Comparison of ENCODE assay signal across 12 cellular contexts in the genomic region with DNA sequence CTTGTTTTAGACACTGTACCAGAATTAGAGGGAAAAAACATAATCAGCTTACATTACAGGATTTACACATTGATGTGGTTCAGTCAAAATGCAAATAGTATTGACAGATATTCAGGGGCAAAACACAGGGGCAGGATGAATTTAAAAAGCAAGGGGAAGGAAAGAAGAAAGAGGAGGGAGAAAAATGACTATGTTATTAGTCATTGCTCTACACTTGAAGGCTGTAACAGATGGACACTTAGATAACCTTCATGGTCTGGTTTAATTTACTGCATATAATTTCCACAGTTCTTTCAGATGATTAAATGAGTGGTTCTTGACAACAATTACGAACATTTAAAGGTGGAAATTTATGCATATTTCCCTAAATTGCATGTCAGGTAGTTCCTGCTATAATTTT. TPM values are rescaled to one million over a fixed set of nuclear protein-coding genes. Genes with fewer than 3 reads are reported as not detected.
DNase-seq lines count a peak whose midpoint lies in the region; ATAC-seq and TF ChIP-seq lines count a peak whose summit lies in the region.
"Had no signal": no experiment of that assay in that cellular context is flagged by ENCODE, and none has a peak within 500 bp of the region (broad histone marks: within the 10 kb centered on the region; RNA-seq: fewer than 3 reads in every experiment).

No MANE protein-coding gene starts in this region.

- H3K9me1 ChIP-seq in IMR-90 (ENCODE audit: insufficient read depth, low read length), result peaks cover 2% of the 10 kb centered on the region; the same call in 1 of the 2 replicates

- peaks cover 11% of the 10 kb centered on the region for H3K4me1 Mint-ChIP-seq in WTC11

- H2BK5ac ChIP-seq in IMR-90 (ENCODE audit: low read depth, low read length, poor library complexity, severe bottlenecking), result no peak overlapping the region

- DNase-seq in DMS 273 treated with DMSO at 0.1 percent for 48 hours (lab: John Stamatoyannopoulos, UW) (peak; percentile 31), IMR-90 (peak; percentile 31), WTC11 (ENCODE audit: low spot score) (no peak), kidney glomerular epithelial cell (lab: John Stamatoyannopoulos, UW) (peak; percentile 25), Karpas-422 (no peak)
- DNase-seq: lower lobe of right lung, NCI-H1930 had no signal

- no peak overlapping the region for H3K4me3 Mint-ChIP-seq in WTC11

- H3K9me3 Mint-ChIP-seq in WTC11, result no peaks in the 10 kb centered on the region

- dilution Hi-C loops in IMR-90 (cut with HindIII; ENCODE audit: low sequenced_read_pairs, unreplicated experiment), result no loop called here

- no peak overlapping the region for H3K9ac ChIP-seq in IMR-90 (ENCODE audit: low read depth, low read length)
- no peak overlapping the region for H3K9ac ChIP-seq in Karpas-422 (ENCODE audit: low read length)

- H3K27ac Mint-ChIP-seq in WTC11, result peak overlapping the region; percentile 63; the same call in 1 of the 2 replicates

- H3K9me3 ChIP-seq in IMR-90 (ENCODE audit: control insufficient read depth, insufficient read depth, low read length) (no peaks in the 10 kb centered on the region), Karpas-422 (ENCODE audit: low read length) (no peaks in the 10 kb centered on the region)
- H3K9me3 ChIP-seq: lower lobe of right lung, SJSA1, vagina had no signal

- no TSS peak for BruUV-seq in IMR-90 (replicated peaks; lab: Mats Ljungman, UMichigan)

- H3K9me2 ChIP-seq in Karpas-422 (replicated peaks; ENCODE audit: insufficient read depth, low read length), result no peaks in the 10 kb centered on the region

- no peak overlapping the region for H2BK20ac ChIP-seq in IMR-90 (ENCODE audit: low read depth, low read length)

- no peak overlapping the region for H4K8ac ChIP-seq in IMR-90 (ENCODE audit: low read depth in 2 of 2, low read length in 2 of 2)

- H3K4me1 ChIP-seq in IMR-90 (ENCODE audit: control insufficient read depth, insufficient read depth, low read length), result no peaks in the 10 kb centered on the region
- 0 out of 2 replicates have a peak, but pooled peaks cover 2% of the 10 kb centered on the region for H3K4me1 ChIP-seq in Karpas-422 (ENCODE audit: low read length)
- H3K4me1 ChIP-seq: lower lobe of right lung had no signal

- H2AK9ac ChIP-seq in IMR-90 (replicated peaks; ENCODE audit: low read depth, low read length, poor library complexity), result no peak overlapping the region

- CTCF ChIA-PET in IMR-90 (lab: Yijun Ruan, JAX) (no interaction called here), WTC11 (lab: Charles Lee) (no interaction called here)

- no CpG with 5 or more reads among the region's 1 CpG for WGBS in IMR-90 (ENCODE audit: extremely low coverage in 2 of 2, insufficient read length in 1 of 2), 2 experiments

- H2AK5ac ChIP-seq in IMR-90 (ENCODE audit: low read depth, low read length), result no peak overlapping the region

- H3K79me2 ChIP-seq in Karpas-422 (ENCODE audit: low read length), result peaks cover 64% of the 10 kb centered on the region

- no peak overlapping the region for H3K27ac ChIP-seq in IMR-90 (ENCODE audit: insufficient read depth, low read length)
- H3K27ac ChIP-seq in Karpas-422 (ENCODE audit: low read length), result no peak overlapping the region
- H3K27ac ChIP-seq: HL-60, lower lobe of right lung, SJSA1, vagina had no signal

- H3K4ac ChIP-seq in IMR-90 (ENCODE audit: low read depth, low read length), result no peak overlapping the region

- TF ChIP-seq POLR2A in IMR-90 (IDR thresholded peaks at IDR 0.05; ENCODE audit: low read depth, low read length), result no peak

- H3K4me3 ChIP-seq in IMR-90 (ENCODE audit: insufficient read depth, low read depth, low read length) (no peak overlapping the region), Karpas-422 (ENCODE audit: low read length) (no peak overlapping the region)
- H3K4me3 ChIP-seq: lower lobe of right lung, SJSA1, vagina had no signal

- H3K79me1 ChIP-seq in IMR-90 (ENCODE audit: low read depth in 1 of 2, low read length in 2 of 2), result peaks cover 13 to 31% of the 10 kb centered on the region in 2 experiments

- intact Hi-C loops in IMR-90 (cut with micrococcal nuclease), result no loop called here

- in situ Hi-C loops in IMR-90 (cut with MboI; ENCODE audit: low sequenced_read_pairs), result loop anchor here (25.0 kb wide), 1 partner anchor 912 kb away; no protein-coding TSS in a partner anchor

- no peaks in the 10 kb centered on the region for H3K36me3 ChIP-seq in IMR-90 (ENCODE audit: control insufficient read depth, insufficient read depth, low read length)
- H3K36me3 ChIP-seq in Karpas-422 (ENCODE audit: insufficient read depth, low read length), result no peaks in the 10 kb centered on the region
- H3K36me3 ChIP-seq: lower lobe of right lung, SJSA1, vagina had no signal

- POLR2A ChIA-PET in IMR-90 (lab: Charles Lee; ENCODE audit: unreplicated experiment), result no interaction called here
- POLR2A ChIA-PET in WTC11 (lab: Charles Lee), result no interaction called here

- H4K20me1 ChIP-seq in IMR-90 (ENCODE audit: insufficient read depth, low read length) (no peaks in the 10 kb centered on the region), Karpas-422 (ENCODE audit: insufficient read depth, low read depth, low read length) (peaks cover 33% of the 10 kb centered on the region)

- H2BK15ac ChIP-seq in IMR-90 (ENCODE audit: low read depth, low read length), result no peak overlapping the region

- H3K18ac ChIP-seq in IMR-90 (ENCODE audit: low read depth, low read length), result no peak overlapping the region

- TF ChIP-seq CTCF in IMR-90 (conservative IDR thresholded peaks at IDR 0.05; ENCODE audit: low read depth, low read length) (no peak), WTC11 (IDR thresholded peaks at IDR 0.05) (no peak)

- TF ChIP-seq RAD21 in IMR-90 (IDR thresholded peaks at IDR 0.05; ENCODE audit: low read length), result no peak

- H3K27me3 Mint-ChIP-seq in WTC11 (ENCODE audit: low read depth), result no peaks in the 10 kb centered on the region

- H3K4me2 ChIP-seq in IMR-90 (ENCODE audit: low read depth, low read length) (peak overlapping the region; percentile 55; the same call in 1 of the 2 replicates), Karpas-422 (ENCODE audit: low read depth, low read length, poor library complexity, severe bottlenecking) (no peak overlapping the region)

- H3K23ac ChIP-seq in IMR-90 (ENCODE audit: low read depth, low read length), result no peak overlapping the region

- no peaks in the 10 kb centered on the region for H3K36me3 Mint-ChIP-seq in WTC11

- H2AFZ ChIP-seq in IMR-90 (replicated peaks; ENCODE audit: low read length, poor library complexity), result no peak overlapping the region
- H2AFZ ChIP-seq in Karpas-422 (ENCODE audit: low read length), result no peak overlapping the region

- no peak overlapping the region for H4K5ac ChIP-seq in IMR-90 (ENCODE audit: low read depth, low read length)

- H4K91ac ChIP-seq in IMR-90 (ENCODE audit: insufficient read depth, low read depth, low read length), result no peak overlapping the region

- H3K14ac ChIP-seq in IMR-90 (replicated peaks; ENCODE audit: low read depth, low read length), result no peak overlapping the region

- H3K56ac ChIP-seq in IMR-90 (ENCODE audit: extremely low read depth, insufficient read depth, low read length), result no peak overlapping the region

- H3K27me3 ChIP-seq in IMR-90 (ENCODE audit: control insufficient read depth, insufficient read depth, low read length) (no peaks in the 10 kb centered on the region), Karpas-422 (ENCODE audit: low read length) (no peaks in the 10 kb centered on the region)
- H3K27me3 ChIP-seq: SJSA1, vagina had no signal

- H2BK120ac ChIP-seq in IMR-90 (ENCODE audit: low read depth, low read length), result no peak overlapping the region

- ATAC-seq in IMR-90 (ENCODE audit: low read depth) (peak; percentile 69), WTC11 (no peak), HG03135 (IDR thresholded peaks at IDR 0.05; ENCODE audit: unreplicated experiment) (no peak), HG03378 (IDR thresholded peaks at IDR 0.05; ENCODE audit: unreplicated experiment) (no peak)
- ATAC-seq: lower lobe of right lung had no signal

TF ChIP-seq in IMR-90, 13 proteins besides CTCF, POLR2A, EP300 and RAD21 (continues in another document):
- TF ChIP-seq FOS (IDR thresholded peaks at IDR 0.05; ENCODE audit: low read depth, low read length) (no peak), NFE2L2 (IDR thresholded peaks at IDR 0.05; ENCODE audit: low read depth, low read length) (no peak), MXI1 (IDR thresholded peaks at IDR 0.05; ENCODE audit: borderline replicate concordance, low read depth, low read length) (no peak), BHLHE40 (IDR thresholded peaks at IDR 0.05; ENCODE audit: low read depth, low read length) (no peak), MAFK (IDR thresholded peaks at IDR 0.05; ENCODE audit: low read depth, low read length) (no peak)
- TF ChIP-seq, protein P1, sequence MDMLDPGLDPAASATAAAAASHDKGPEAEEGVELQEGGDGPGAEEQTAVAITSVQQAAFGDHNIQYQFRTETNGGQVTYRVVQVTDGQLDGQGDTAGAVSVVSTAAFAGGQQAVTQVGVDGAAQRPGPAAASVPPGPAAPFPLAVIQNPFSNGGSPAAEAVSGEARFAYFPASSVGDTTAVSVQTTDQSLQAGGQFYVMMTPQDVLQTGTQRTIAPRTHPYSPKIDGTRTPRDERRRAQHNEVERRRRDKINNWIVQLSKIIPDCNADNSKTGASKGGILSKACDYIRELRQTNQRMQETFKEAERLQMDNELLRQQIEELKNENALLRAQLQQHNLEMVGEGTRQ (IDR thresholded peaks at IDR 0.05; ENCODE audit: low read depth, low read length), result no peak

TF ChIP-seq in WTC11, 78 proteins besides CTCF, POLR2A, EP300 and RAD21 (continues in another document):
- TF ChIP-seq NFATC4 (CRISPR knock-in tag; IDR thresholded peaks at IDR 0.05), result no peak
- TF ChIP-seq NFE2L1 (CRISPR knock-in tag; IDR thresholded peaks at IDR 0.05), result no peak
- TF ChIP-seq OVOL2 (CRISPR knock-in tag; IDR thresholded peaks at IDR 0.05; ENCODE audit: borderline replicate concordance), result no peak

RNA-seq across cellular contexts. Expression of a gene that starts 7.6 kb away (rescaled TPM):
- total RNA-seq in IMR-90 (2012; rRNA removed) (13.6 and 18.1 TPM in 2 replicates), WTC11 (2021) (57.7 to 70.6 TPM (median 61.7 TPM) in 3 replicates)
- polyA plus RNA-seq in IMR-90 (2012; rRNA removed), result 10.0 and 12.5 TPM in 2 replicates
- polyA plus RNA-seq in IMR-90 (2012; cell fraction: cytosol; rRNA removed), result 2.1 and 2.2 TPM in 2 replicates
- 0.51 and 4.4 TPM in 2 replicates for polyA plus RNA-seq in IMR-90 (2012; cell fraction: nucleus; rRNA removed; ENCODE audit: low replicate concordance)
- 32.6 and 41.6 TPM in 2 replicates for total RNA-seq in Karpas-422 (2014; rRNA removed; shearing (Covaris generic); ENCODE audit: low replicate concordance)

Comparison
In these comparisons a context has a peak if more than half of its experiments do, and no peak if none do; other contexts are left out.
1. DNase-seq: peak in DMS 273 treated with DMSO at 0.1 percent for 48 hours (single experiment), IMR-90 (single experiment) and kidney glomerular epithelial cell (single experiment); none in WTC11 (single experiment) and Karpas-422 (single experiment).